In the genomic region with DNA sequence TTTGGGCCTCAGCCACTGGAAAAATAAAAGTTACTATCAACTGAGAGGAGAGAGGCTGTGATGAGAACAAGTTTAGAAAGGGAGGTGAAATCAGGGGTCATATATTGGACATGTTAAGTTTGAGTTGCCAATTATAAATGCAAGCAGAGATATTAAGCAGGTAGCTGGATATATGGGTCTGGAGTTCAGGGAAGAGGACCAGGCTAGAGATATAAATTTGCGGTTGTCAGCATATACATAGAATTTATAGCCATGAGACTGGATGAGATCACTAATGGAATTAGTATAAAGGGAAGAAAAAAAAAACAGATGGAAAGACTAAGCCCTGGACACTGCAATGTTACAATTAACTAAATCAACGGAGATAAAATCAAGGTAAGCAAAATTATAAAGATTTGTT, we compare ENCODE assay signal across 2 cellular contexts.
TF ChIP-seq lines count a peak whose summit lies in the region.

No MANE protein-coding gene starts in this region.

TF ChIP-seq in HepG2, 621 proteins besides CTCF, POLR2A, EP300 and RAD21 (continued from another document):
- TF ChIP-seq, protein P1, sequence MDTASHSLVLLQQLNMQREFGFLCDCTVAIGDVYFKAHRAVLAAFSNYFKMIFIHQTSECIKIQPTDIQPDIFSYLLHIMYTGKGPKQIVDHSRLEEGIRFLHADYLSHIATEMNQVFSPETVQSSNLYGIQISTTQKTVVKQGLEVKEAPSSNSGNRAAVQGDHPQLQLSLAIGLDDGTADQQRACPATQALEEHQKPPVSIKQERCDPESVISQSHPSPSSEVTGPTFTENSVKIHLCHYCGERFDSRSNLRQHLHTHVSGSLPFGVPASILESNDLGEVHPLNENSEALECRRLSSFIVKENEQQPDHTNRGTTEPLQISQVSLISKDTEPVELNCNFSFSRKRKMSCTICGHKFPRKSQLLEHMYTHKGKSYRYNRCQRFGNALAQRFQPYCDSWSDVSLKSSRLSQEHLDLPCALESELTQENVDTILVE (CRISPR knock-in tag; IDR thresholded peaks at IDR 0.05): no peak
- no peak for TF ChIP-seq DPF2 (CRISPR knock-in tag; IDR thresholded peaks at IDR 0.05; ENCODE audit: borderline replicate concordance, low read depth)

TF ChIP-seq in SK-N-SH treated with all-trans-retinoic acid at 6 μM for 48 hours, 23 proteins besides CTCF, POLR2A, EP300 and RAD21 (continued from another document):
- TF ChIP-seq, protein P2, sequence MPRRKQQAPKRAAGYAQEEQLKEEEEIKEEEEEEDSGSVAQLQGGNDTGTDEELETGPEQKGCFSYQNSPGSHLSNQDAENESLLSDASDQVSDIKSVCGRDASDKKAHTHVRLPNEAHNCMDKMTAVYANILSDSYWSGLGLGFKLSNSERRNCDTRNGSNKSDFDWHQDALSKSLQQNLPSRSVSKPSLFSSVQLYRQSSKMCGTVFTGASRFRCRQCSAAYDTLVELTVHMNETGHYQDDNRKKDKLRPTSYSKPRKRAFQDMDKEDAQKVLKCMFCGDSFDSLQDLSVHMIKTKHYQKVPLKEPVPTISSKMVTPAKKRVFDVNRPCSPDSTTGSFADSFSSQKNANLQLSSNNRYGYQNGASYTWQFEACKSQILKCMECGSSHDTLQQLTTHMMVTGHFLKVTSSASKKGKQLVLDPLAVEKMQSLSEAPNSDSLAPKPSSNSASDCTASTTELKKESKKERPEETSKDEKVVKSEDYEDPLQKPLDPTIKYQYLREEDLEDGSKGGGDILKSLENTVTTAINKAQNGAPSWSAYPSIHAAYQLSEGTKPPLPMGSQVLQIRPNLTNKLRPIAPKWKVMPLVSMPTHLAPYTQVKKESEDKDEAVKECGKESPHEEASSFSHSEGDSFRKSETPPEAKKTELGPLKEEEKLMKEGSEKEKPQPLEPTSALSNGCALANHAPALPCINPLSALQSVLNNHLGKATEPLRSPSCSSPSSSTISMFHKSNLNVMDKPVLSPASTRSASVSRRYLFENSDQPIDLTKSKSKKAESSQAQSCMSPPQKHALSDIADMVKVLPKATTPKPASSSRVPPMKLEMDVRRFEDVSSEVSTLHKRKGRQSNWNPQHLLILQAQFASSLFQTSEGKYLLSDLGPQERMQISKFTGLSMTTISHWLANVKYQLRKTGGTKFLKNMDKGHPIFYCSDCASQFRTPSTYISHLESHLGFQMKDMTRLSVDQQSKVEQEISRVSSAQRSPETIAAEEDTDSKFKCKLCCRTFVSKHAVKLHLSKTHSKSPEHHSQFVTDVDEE (CRISPR knock-in tag; IDR thresholded peaks at IDR 0.05): peak; percentile 56; the same call in 1 of the 2 replicates
- peak; percentile 67; the same call in 1 of the 2 replicates for TF ChIP-seq ZFP30 (CRISPR knock-in tag; IDR thresholded peaks at IDR 0.05)
- TF ChIP-seq CSDC2 (CRISPR knock-in tag; IDR thresholded peaks at IDR 0.05): no peak
- no peak for TF ChIP-seq PPARA (CRISPR knock-in tag; IDR thresholded peaks at IDR 0.05; ENCODE audit: borderline replicate concordance)
- peak; percentile 87; the same call in 1 of the 2 replicates for TF ChIP-seq TOX (CRISPR knock-in tag; IDR thresholded peaks at IDR 0.05; ENCODE audit: borderline replicate concordance)
- TF ChIP-seq ARNTL (CRISPR knock-in tag; IDR thresholded peaks at IDR 0.05; ENCODE audit: borderline replicate concordance, low read depth): no peak
- no peak for TF ChIP-seq ESRRG (CRISPR knock-in tag; IDR thresholded peaks at IDR 0.05)
- TF ChIP-seq, protein P3, sequence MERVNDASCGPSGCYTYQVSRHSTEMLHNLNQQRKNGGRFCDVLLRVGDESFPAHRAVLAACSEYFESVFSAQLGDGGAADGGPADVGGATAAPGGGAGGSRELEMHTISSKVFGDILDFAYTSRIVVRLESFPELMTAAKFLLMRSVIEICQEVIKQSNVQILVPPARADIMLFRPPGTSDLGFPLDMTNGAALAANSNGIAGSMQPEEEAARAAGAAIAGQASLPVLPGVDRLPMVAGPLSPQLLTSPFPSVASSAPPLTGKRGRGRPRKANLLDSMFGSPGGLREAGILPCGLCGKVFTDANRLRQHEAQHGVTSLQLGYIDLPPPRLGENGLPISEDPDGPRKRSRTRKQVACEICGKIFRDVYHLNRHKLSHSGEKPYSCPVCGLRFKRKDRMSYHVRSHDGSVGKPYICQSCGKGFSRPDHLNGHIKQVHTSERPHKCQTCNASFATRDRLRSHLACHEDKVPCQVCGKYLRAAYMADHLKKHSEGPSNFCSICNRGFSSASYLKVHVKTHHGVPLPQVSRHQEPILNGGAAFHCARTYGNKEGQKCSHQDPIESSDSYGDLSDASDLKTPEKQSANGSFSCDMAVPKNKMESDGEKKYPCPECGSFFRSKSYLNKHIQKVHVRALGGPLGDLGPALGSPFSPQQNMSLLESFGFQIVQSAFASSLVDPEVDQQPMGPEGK (CRISPR knock-in tag; IDR thresholded peaks at IDR 0.05; ENCODE audit: borderline replicate concordance): no peak
- TF ChIP-seq, protein P4, sequence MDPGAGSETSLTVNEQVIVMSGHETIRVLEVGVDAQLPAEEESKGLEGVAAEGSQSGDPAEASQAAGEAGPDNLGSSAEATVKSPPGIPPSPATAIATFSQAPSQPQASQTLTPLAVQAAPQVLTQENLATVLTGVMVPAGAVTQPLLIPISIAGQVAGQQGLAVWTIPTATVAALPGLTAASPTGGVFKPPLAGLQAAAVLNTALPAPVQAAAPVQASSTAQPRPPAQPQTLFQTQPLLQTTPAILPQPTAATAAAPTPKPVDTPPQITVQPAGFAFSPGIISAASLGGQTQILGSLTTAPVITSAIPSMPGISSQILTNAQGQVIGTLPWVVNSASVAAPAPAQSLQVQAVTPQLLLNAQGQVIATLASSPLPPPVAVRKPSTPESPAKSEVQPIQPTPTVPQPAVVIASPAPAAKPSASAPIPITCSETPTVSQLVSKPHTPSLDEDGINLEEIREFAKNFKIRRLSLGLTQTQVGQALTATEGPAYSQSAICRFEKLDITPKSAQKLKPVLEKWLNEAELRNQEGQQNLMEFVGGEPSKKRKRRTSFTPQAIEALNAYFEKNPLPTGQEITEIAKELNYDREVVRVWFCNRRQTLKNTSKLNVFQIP (CRISPR knock-in tag; IDR thresholded peaks at IDR 0.05; ENCODE audit: borderline replicate concordance, low read depth): no peak
- no peak for TF ChIP-seq SNAI2 (CRISPR knock-in tag; IDR thresholded peaks at IDR 0.05)
- TF ChIP-seq ZNF8 (CRISPR knock-in tag; IDR thresholded peaks at IDR 0.05): no peak; the same call in 1 of the 2 replicates
- no peak for TF ChIP-seq ZNF565 (CRISPR knock-in tag; conservative IDR thresholded peaks at IDR 0.05; ENCODE audit: low read depth)
- peak; percentile 67; the same call in 1 of the 2 replicates for TF ChIP-seq ZC3H10 (CRISPR knock-in tag; IDR thresholded peaks at IDR 0.05)
- TF ChIP-seq ZNF70 (CRISPR knock-in tag; IDR thresholded peaks at IDR 0.05): no peak
TF ChIP-seq in SK-N-SH treated with all-trans-retinoic acid at 6 μM for 48 hours: peak in this region for 8.
